Comparison of ENCODE assay signal across 10 cellular contexts in the genomic region with DNA sequence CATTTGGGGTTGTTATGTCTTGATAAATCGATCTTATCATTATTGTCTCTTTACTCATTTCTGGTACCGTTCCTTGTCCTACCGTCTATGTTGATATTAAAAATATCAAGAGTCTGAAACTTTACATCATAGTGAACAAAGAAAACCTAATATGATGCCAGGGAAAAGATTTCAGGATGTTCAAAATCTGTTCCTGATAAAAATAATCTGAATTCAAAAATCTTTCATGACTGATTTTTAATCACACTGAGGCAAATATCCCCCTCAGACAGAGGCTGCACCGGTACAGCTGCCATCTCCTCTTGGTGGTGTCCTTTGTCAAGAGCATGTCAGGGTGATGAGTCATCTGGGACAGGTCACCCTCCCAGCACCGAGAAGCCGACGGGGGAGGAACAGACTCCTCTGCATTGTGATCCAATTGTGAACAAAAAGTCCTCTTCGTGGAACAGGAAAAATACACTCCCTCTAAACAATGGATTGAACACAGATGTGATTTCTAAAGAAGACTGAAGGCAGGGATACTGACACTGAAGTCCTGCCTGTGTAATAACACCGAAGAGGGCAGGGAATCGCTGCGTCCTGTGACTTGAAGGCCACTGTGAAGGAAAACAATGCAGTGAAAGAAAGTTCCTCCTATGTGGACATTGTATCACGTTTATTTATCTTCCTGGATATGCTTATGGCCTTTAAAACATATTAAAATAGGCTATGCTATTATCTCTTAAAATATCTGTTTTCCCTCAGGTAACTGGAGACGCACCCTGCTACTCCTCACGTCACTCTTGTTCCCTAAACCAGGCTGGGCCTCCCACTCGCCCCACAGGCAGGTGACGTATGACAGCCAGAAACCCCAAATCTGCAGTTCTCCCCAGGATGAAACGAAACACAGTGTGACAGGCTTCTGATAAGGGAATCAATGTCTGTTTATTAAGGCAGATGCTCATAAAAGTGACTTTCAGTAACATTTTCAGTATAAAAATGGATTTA. TPM values are rescaled to one million over a fixed set of nuclear protein-coding genes. Genes with fewer than 3 reads are reported as not detected.
DNase-seq lines count a peak whose midpoint lies in the region; ATAC-seq and TF ChIP-seq lines count a peak whose summit lies in the region.
"Had no signal": no experiment of that assay in that cellular context is flagged by ENCODE, and none has a peak within 500 bp of the region (broad histone marks: within the 10 kb centered on the region; RNA-seq: fewer than 3 reads in every experiment).

No MANE protein-coding gene starts in this region.

- 35 to 40% (median 37%) methylated on average over 17 of the region's 17 CpGs for WGBS in heart left ventricle, 4 donors

- no peaks in the 10 kb centered on the region for H3K9me3 ChIP-seq in T-helper 17 cell (ENCODE audit: control insufficient read depth, low read length, poor library complexity, severe bottlenecking)
- H3K9me3 ChIP-seq in heart left ventricle = no peaks in the 10 kb centered on the region

- peaks cover 2% of the 10 kb centered on the region for H3K4me1 Mint-ChIP-seq in T-helper 17 cell

- H3K9ac ChIP-seq in rectal smooth muscle tissue (ENCODE audit: low read length) = no peak overlapping the region

- H3K36me3 ChIP-seq in heart left ventricle (peaks cover 0 to 26% (median 14%) of the 10 kb centered on the region in 9 donors), rectal smooth muscle tissue (ENCODE audit: control insufficient read depth, insufficient read depth, low read length) (peaks cover 12% of the 10 kb centered on the region)

- H3K4me3 ChIP-seq in heart left ventricle = no peak overlapping the region
- no peak overlapping the region for H3K4me3 ChIP-seq in rectal smooth muscle tissue (ENCODE audit: low read length)

- peaks cover 2% of the 10 kb centered on the region for H3K36me3 Mint-ChIP-seq in T-helper 17 cell (ENCODE audit: low read depth)

- DNase-seq in NCI-H2081 (lab: John Stamatoyannopoulos, UW) = peak; percentile 21 to 39
- no peak for DNase-seq in NCI-H2081 treated with DMSO at 0.1 percent for 48 hours (lab: John Stamatoyannopoulos, UW)
- no peak for DNase-seq in T-helper 17 cell
- DNase-seq in heart left ventricle = peak; percentile 67 to 86 (median 74)
- DNase-seq in cerebellar nuclear complex (lab: John Stamatoyannopoulos, UW) = no peak

- H3K27me3 ChIP-seq in heart left ventricle (no peaks in the 10 kb centered on the region), rectal smooth muscle tissue (ENCODE audit: control insufficient read depth, insufficient read depth, low read length) (no peaks in the 10 kb centered on the region)

- peak overlapping the region; percentile 72 for H3K27ac Mint-ChIP-seq in T-helper 17 cell

- H3K27me3 Mint-ChIP-seq in T-helper 17 cell = no peaks in the 10 kb centered on the region

- peak overlapping the region; percentile 68 to 96 (median 85) for H3K27ac ChIP-seq in heart left ventricle
- H3K27ac ChIP-seq in rectal smooth muscle tissue (ENCODE audit: low read depth, low read length) = peak overlapping the region; percentile 25

- H3K4me1 ChIP-seq in heart left ventricle (peaks cover 6 to 48% (median 23%) of the 10 kb centered on the region in 12 donors), rectal smooth muscle tissue (ENCODE audit: control insufficient read depth, insufficient read depth, low read length) (no peaks in the 10 kb centered on the region)

- ATAC-seq in T-helper 17 cell (no peak), heart left ventricle (peak; percentile 72 to 81 (median 78)), HG02642 (IDR thresholded peaks at IDR 0.05; ENCODE audit: poor library complexity, unreplicated experiment) (no peak), HG03378 (IDR thresholded peaks at IDR 0.05; ENCODE audit: unreplicated experiment) (no peak)

- peak in 1 of 12 donors; percentile 9 for TF ChIP-seq CTCF in heart left ventricle (IDR thresholded peaks at IDR 0.05)

- peak in 1 of 2 donors; percentile 43 for TF ChIP-seq POLR2A in heart left ventricle (IDR thresholded peaks at IDR 0.05)

- H3K4me3 Mint-ChIP-seq in T-helper 17 cell = no peak overlapping the region

- intact Hi-C loops in heart left ventricle (cut with DNase I) = loop anchor here in 4 of 10 donors (2.0 to 5.0 kb wide), 3 partner anchors 34 to 40 kb away; partner anchors contain the start of gene LSS (in 2 of the 4)

RNA-seq across cellular contexts. Expression of gene SPATC1L, which starts 4.3 kb away (rescaled TPM):
- 1 to 10 TPM; 2.6 to 3.1 TPM for total RNA-seq in T-helper 17 cell
- total RNA-seq in heart left ventricle = 10 to 100 TPM in 4 of 9 donors, 1 to 10 TPM in 5; 4.9 to 16.8 (median 8.4) TPM
- polyA plus RNA-seq in heart left ventricle = 10 to 100 TPM; 11.0 to 12.9 TPM

RNA-seq across cellular contexts. Expression of gene FTCD, which starts 33.1 kb away (rescaled TPM):
- total RNA-seq in T-helper 17 cell = 1 to 10 TPM in 1 of 2 donors, not detected in 1; 1.1 TPM
- total RNA-seq in heart left ventricle = 1 to 10 TPM in 5 of 9 donors, under 1 TPM in 3, not detected in 1; 0.31 to 3.1 (median 1.2) TPM
- 1 to 10 TPM in 1 of 2 donors, under 1 TPM in 1; 0.17 to 1.8 TPM for polyA plus RNA-seq in heart left ventricle
- total RNA-seq: T-helper 1 cell treated with Interleukin-12 subunit alpha and Interleukin-12 subunit beta and Interleukin-4 antibody, amounts not matched to agents 30 ng/mL and 1 ng/mL, for 36 hours had no signal
- polyA plus RNA-seq: AG04450 had no signal

RNA-seq across cellular contexts. Expression of gene LSS, which starts 40.1 kb away (rescaled TPM):
- total RNA-seq in T-helper 17 cell = 10 to 100 TPM; 31.1 to 36.8 TPM
- total RNA-seq in heart left ventricle = 10 to 100 TPM; 34.2 to 65.5 (median 41.7) TPM
- 10 to 100 TPM; 25.1 to 35.7 TPM for polyA plus RNA-seq in heart left ventricle

Comparison
In these comparisons a context has a peak if more than half of its experiments do, and no peak if none do; other contexts are left out.
1. DNase-seq: peak in NCI-H2081 (2 of 2) and heart left ventricle (5 of 5); none in NCI-H2081 treated with DMSO at 0.1 percent for 48 hours (single experiment), T-helper 17 cell (0 of 3) and cerebellar nuclear complex (0 of 2).
2. ATAC-seq: peak in heart left ventricle (4 of 4); none in T-helper 17 cell (single experiment), HG02642 (single experiment) and HG03378 (single experiment).